Comparison of ENCODE assay signal across 1 cellular context in the genomic region with DNA sequence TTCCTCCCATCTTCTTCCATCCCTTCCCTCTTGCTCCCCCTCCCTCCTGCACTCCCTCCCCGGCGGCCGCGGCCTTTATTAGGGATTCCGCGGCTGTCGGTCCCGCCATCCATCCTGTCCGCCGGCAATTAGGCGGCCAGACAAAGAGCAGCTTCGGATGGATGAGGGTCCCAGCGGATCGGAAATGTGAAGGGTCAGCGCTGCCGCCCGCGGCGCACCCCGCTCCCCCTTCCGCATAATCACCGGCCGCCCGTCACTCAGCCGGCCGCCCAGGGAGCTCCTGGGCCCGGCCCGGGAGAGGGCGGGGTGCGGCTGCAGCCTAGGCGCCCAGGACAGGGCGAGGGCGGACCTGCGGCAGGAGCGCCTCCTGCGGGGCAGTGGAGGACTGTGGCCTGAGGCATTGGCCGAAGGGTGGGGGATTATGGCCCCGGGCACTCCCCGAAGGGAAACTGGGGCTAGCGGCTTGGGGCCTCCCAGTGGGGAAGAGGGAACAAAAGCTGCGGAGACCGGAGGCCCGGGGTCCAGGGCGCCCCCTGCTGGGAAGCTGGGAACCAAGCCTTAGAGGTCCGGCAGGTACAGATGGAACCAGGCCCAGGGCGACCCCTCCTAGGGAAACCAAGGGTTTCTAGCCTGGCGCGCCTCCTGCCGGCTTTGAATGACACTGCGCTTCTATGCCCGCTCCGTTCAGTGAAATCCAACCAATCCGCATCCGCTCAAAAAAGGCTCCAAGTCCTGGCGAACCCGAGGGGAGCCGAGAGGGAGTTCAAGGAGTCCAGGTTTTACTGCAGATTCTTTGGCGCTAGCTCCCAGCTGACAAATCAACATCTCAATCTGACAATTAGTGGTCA.
A peak's percentile ranks its signal among the peaks of the same experiment; 100 is the strongest.
TF ChIP-seq lines count a peak whose summit lies in the region.

No MANE protein-coding gene starts in this region.

TF ChIP-seq in HepG2, 621 proteins besides CTCF, POLR2A, EP300 and RAD21 (continued from another document and continues in another):
- no peak for TF ChIP-seq ZNF296 (CRISPR knock-in tag; conservative IDR thresholded peaks at IDR 0.05)
- no peak for TF ChIP-seq MZF1 (CRISPR knock-in tag; IDR thresholded peaks at IDR 0.05; ENCODE audit: borderline replicate concordance)
- TF ChIP-seq, protein P1, sequence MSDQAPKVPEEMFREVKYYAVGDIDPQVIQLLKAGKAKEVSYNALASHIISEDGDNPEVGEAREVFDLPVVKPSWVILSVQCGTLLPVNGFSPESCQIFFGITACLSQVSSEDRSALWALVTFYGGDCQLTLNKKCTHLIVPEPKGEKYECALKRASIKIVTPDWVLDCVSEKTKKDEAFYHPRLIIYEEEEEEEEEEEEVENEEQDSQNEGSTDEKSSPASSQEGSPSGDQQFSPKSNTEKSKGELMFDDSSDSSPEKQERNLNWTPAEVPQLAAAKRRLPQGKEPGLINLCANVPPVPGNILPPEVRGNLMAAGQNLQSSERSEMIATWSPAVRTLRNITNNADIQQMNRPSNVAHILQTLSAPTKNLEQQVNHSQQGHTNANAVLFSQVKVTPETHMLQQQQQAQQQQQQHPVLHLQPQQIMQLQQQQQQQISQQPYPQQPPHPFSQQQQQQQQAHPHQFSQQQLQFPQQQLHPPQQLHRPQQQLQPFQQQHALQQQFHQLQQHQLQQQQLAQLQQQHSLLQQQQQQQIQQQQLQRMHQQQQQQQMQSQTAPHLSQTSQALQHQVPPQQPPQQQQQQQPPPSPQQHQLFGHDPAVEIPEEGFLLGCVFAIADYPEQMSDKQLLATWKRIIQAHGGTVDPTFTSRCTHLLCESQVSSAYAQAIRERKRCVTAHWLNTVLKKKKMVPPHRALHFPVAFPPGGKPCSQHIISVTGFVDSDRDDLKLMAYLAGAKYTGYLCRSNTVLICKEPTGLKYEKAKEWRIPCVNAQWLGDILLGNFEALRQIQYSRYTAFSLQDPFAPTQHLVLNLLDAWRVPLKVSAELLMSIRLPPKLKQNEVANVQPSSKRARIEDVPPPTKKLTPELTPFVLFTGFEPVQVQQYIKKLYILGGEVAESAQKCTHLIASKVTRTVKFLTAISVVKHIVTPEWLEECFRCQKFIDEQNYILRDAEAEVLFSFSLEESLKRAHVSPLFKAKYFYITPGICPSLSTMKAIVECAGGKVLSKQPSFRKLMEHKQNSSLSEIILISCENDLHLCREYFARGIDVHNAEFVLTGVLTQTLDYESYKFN (CRISPR knock-in tag; conservative IDR thresholded peaks at IDR 0.05) = no peak
- TF ChIP-seq, protein P2, sequence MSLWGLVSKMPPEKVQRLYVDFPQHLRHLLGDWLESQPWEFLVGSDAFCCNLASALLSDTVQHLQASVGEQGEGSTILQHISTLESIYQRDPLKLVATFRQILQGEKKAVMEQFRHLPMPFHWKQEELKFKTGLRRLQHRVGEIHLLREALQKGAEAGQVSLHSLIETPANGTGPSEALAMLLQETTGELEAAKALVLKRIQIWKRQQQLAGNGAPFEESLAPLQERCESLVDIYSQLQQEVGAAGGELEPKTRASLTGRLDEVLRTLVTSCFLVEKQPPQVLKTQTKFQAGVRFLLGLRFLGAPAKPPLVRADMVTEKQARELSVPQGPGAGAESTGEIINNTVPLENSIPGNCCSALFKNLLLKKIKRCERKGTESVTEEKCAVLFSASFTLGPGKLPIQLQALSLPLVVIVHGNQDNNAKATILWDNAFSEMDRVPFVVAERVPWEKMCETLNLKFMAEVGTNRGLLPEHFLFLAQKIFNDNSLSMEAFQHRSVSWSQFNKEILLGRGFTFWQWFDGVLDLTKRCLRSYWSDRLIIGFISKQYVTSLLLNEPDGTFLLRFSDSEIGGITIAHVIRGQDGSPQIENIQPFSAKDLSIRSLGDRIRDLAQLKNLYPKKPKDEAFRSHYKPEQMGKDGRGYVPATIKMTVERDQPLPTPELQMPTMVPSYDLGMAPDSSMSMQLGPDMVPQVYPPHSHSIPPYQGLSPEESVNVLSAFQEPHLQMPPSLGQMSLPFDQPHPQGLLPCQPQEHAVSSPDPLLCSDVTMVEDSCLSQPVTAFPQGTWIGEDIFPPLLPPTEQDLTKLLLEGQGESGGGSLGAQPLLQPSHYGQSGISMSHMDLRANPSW (CRISPR knock-in tag; IDR thresholded peaks at IDR 0.05; ENCODE audit: borderline replicate concordance) = no peak
- no peak for TF ChIP-seq ZNF251 (CRISPR knock-in tag; IDR thresholded peaks at IDR 0.05)
- TF ChIP-seq ZBTB3 (CRISPR knock-in tag; IDR thresholded peaks at IDR 0.05; ENCODE audit: borderline replicate concordance, low read depth) = no peak
- TF ChIP-seq MED1 (CRISPR knock-in tag; IDR thresholded peaks at IDR 0.05) = no peak
- 0 out of 2 replicates have a peak, but pooled peaks have one; percentile 5 for TF ChIP-seq CBFB (CRISPR knock-in tag; IDR thresholded peaks at IDR 0.05)
- no peak for TF ChIP-seq ZNF350 (CRISPR knock-in tag; IDR thresholded peaks at IDR 0.05; ENCODE audit: borderline replicate concordance, low read depth)
- 0 out of 2 replicates have a peak, but pooled peaks have one; percentile 23 for TF ChIP-seq NRL (CRISPR knock-in tag; IDR thresholded peaks at IDR 0.05; ENCODE audit: borderline replicate concordance)
- TF ChIP-seq, protein P3, sequence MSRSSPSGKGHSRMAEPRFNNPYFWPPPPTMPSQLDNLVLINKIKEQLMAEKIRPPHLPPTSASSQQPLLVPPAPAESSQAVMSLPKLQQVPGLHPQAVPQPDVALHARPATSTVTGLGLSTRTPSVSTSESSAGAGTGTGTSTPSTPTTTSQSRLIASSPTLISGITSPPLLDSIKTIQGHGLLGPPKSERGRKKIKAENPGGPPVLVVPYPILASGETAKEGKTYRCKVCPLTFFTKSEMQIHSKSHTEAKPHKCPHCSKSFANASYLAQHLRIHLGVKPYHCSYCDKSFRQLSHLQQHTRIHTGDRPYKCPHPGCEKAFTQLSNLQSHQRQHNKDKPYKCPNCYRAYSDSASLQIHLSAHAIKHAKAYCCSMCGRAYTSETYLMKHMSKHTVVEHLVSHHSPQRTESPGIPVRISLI (CRISPR knock-in tag; IDR thresholded peaks at IDR 0.05; ENCODE audit: borderline replicate concordance) = no peak; the same call in 1 of the 2 replicates
- peak; percentile 22; the same call in 1 of the 2 replicates for TF ChIP-seq KLF11 (CRISPR knock-in tag; IDR thresholded peaks at IDR 0.05)
- no peak for TF ChIP-seq NFYB (CRISPR knock-in tag; IDR thresholded peaks at IDR 0.05)
- no peak for TF ChIP-seq HMG20A (CRISPR knock-in tag; IDR thresholded peaks at IDR 0.05; ENCODE audit: borderline replicate concordance)
- no peak for TF ChIP-seq KLF15 (CRISPR knock-in tag; IDR thresholded peaks at IDR 0.05; ENCODE audit: borderline replicate concordance)
- TF ChIP-seq CREM (IDR thresholded peaks at IDR 0.05) = no peak
- TF ChIP-seq CREM (CRISPR knock-in tag; IDR thresholded peaks at IDR 0.05) = no peak
- TF ChIP-seq ARHGAP35 (CRISPR knock-in tag; IDR thresholded peaks at IDR 0.05; ENCODE audit: borderline replicate concordance) = no peak
- TF ChIP-seq SNRNP70 (IDR thresholded peaks at IDR 0.05; ENCODE audit: low read depth, low read length) = no peak
- TF ChIP-seq, protein P4, sequence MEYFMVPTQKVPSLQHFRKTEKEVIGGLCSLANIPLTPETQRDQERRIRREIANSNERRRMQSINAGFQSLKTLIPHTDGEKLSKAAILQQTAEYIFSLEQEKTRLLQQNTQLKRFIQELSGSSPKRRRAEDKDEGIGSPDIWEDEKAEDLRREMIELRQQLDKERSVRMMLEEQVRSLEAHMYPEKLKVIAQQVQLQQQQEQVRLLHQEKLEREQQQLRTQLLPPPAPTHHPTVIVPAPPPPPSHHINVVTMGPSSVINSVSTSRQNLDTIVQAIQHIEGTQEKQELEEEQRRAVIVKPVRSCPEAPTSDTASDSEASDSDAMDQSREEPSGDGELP (IDR thresholded peaks at IDR 0.05; ENCODE audit: borderline replicate concordance, low read depth) = no peak
- TF ChIP-seq, protein P5, sequence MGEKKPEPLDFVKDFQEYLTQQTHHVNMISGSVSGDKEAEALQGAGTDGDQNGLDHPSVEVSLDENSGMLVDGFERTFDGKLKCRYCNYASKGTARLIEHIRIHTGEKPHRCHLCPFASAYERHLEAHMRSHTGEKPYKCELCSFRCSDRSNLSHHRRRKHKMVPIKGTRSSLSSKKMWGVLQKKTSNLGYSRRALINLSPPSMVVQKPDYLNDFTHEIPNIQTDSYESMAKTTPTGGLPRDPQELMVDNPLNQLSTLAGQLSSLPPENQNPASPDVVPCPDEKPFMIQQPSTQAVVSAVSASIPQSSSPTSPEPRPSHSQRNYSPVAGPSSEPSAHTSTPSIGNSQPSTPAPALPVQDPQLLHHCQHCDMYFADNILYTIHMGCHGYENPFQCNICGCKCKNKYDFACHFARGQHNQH (CRISPR knock-in tag; IDR thresholded peaks at IDR 0.05) = 0 out of 2 replicates have a peak, but pooled peaks have one; percentile 46
- TF ChIP-seq, protein P6, sequence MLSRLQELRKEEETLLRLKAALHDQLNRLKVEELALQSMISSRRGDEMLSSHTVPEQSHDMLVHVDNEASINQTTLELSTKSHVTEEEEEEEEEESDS (CRISPR knock-in tag; IDR thresholded peaks at IDR 0.05; ENCODE audit: borderline replicate concordance) = no peak
- no peak for TF ChIP-seq RAD51 (IDR thresholded peaks at IDR 0.05; ENCODE audit: borderline replicate concordance)
- no peak for TF ChIP-seq NFKB2 (CRISPR knock-in tag; IDR thresholded peaks at IDR 0.05; ENCODE audit: borderline replicate concordance)
- peak; percentile 51; the same call in 1 of the 2 replicates for TF ChIP-seq ZNF572 (CRISPR knock-in tag; IDR thresholded peaks at IDR 0.05)
- TF ChIP-seq, protein P7, sequence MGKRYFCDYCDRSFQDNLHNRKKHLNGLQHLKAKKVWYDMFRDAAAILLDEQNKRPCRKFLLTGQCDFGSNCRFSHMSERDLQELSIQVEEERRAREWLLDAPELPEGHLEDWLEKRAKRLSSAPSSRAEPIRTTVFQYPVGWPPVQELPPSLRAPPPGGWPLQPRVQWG (CRISPR knock-in tag; IDR thresholded peaks at IDR 0.05; ENCODE audit: borderline replicate concordance, low read depth) = no peak
- TF ChIP-seq, protein P8, sequence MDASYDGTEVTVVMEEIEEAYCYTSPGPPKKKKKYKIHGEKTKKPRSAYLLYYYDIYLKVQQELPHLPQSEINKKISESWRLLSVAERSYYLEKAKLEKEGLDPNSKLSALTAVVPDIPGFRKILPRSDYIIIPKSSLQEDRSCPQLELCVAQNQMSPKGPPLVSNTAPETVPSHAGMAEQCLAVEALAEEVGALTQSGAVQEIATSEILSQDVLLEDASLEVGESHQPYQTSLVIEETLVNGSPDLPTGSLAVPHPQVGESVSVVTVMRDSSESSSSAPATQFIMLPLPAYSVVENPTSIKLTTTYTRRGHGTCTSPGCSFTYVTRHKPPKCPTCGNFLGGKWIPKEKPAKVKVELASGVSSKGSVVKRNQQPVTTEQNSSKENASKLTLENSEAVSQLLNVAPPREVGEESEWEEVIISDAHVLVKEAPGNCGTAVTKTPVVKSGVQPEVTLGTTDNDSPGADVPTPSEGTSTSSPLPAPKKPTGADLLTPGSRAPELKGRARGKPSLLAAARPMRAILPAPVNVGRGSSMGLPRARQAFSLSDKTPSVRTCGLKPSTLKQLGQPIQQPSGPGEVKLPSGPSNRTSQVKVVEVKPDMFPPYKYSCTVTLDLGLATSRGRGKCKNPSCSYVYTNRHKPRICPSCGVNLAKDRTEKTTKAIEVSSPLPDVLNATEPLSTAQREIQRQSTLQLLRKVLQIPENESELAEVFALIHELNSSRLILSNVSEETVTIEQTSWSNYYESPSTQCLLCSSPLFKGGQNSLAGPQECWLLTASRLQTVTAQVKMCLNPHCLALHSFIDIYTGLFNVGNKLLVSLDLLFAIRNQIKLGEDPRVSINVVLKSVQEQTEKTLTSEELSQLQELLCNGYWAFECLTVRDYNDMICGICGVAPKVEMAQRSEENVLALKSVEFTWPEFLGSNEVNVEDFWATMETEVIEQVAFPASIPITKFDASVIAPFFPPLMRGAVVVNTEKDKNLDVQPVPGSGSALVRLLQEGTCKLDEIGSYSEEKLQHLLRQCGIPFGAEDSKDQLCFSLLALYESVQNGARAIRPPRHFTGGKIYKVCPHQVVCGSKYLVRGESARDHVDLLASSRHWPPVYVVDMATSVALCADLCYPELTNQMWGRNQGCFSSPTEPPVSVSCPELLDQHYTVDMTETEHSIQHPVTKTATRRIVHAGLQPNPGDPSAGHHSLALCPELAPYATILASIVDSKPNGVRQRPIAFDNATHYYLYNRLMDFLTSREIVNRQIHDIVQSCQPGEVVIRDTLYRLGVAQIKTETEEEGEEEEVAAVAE (CRISPR knock-in tag; IDR thresholded peaks at IDR 0.05; ENCODE audit: borderline replicate concordance) = no peak
- TF ChIP-seq SOX6 (IDR thresholded peaks at IDR 0.05) = no peak
- TF ChIP-seq SOX6 (CRISPR knock-in tag; IDR thresholded peaks at IDR 0.05) = peak; percentile 58
- peak; percentile 41 for TF ChIP-seq HNRNPLL (IDR thresholded peaks at IDR 0.05; ENCODE audit: low read depth, low read length, poor library complexity, severe bottlenecking)
- TF ChIP-seq NKX3-1 (CRISPR knock-in tag; IDR thresholded peaks at IDR 0.05) = no peak
- no peak for TF ChIP-seq FOXJ3 (CRISPR knock-in tag; IDR thresholded peaks at IDR 0.05; ENCODE audit: borderline replicate concordance)
- TF ChIP-seq, protein P9, sequence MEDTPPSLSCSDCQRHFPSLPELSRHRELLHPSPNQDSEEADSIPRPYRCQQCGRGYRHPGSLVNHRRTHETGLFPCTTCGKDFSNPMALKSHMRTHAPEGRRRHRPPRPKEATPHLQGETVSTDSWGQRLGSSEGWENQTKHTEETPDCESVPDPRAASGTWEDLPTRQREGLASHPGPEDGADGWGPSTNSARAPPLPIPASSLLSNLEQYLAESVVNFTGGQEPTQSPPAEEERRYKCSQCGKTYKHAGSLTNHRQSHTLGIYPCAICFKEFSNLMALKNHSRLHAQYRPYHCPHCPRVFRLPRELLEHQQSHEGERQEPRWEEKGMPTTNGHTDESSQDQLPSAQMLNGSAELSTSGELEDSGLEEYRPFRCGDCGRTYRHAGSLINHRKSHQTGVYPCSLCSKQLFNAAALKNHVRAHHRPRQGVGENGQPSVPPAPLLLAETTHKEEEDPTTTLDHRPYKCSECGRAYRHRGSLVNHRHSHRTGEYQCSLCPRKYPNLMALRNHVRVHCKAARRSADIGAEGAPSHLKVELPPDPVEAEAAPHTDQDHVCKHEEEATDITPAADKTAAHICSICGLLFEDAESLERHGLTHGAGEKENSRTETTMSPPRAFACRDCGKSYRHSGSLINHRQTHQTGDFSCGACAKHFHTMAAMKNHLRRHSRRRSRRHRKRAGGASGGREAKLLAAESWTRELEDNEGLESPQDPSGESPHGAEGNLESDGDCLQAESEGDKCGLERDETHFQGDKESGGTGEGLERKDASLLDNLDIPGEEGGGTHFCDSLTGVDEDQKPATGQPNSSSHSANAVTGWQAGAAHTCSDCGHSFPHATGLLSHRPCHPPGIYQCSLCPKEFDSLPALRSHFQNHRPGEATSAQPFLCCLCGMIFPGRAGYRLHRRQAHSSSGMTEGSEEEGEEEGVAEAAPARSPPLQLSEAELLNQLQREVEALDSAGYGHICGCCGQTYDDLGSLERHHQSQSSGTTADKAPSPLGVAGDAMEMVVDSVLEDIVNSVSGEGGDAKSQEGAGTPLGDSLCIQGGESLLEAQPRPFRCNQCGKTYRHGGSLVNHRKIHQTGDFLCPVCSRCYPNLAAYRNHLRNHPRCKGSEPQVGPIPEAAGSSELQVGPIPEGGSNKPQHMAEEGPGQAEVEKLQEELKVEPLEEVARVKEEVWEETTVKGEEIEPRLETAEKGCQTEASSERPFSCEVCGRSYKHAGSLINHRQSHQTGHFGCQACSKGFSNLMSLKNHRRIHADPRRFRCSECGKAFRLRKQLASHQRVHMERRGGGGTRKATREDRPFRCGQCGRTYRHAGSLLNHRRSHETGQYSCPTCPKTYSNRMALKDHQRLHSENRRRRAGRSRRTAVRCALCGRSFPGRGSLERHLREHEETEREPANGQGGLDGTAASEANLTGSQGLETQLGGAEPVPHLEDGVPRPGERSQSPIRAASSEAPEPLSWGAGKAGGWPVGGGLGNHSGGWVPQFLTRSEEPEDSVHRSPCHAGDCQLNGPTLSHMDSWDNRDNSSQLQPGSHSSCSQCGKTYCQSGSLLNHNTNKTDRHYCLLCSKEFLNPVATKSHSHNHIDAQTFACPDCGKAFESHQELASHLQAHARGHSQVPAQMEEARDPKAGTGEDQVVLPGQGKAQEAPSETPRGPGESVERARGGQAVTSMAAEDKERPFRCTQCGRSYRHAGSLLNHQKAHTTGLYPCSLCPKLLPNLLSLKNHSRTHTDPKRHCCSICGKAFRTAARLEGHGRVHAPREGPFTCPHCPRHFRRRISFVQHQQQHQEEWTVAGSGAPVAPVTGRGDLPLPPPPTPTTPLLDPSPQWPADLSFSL (CRISPR knock-in tag; IDR thresholded peaks at IDR 0.05) = no peak
